9 cellular contexts compared by ENCODE assay signal in genomic region chr4:154744341-154744948, GRCh38. TPM values are rescaled to one million over a fixed set of nuclear protein-coding genes. Genes with fewer than 3 reads are reported as not detected.
A peak's percentile ranks its signal among the peaks of the same experiment; 100 is the strongest.
DNase-seq lines count a peak whose midpoint lies in the region; ATAC-seq and TF ChIP-seq lines count a peak whose summit lies in the region.
"Had no signal": no experiment of that assay in that cellular context is flagged by ENCODE, and none has a peak within 500 bp of the region (broad histone marks: within the 10 kb centered on the region; RNA-seq: fewer than 3 reads in every experiment).

No MANE protein-coding gene starts in this region.

- TF ChIP-seq CTCF in left ventricle myocardium inferior (IDR thresholded peaks at IDR 0.05; ENCODE audit: borderline replicate concordance) (no peak), upper lobe of right lung (IDR thresholded peaks at IDR 0.05) (no peak), HFFc6 (IDR thresholded peaks at IDR 0.05) (no peak)

- ATAC-seq in left ventricle myocardium superior = no peak
- ATAC-seq in naive thymus-derived CD4-positive, alpha-beta T cell = no peak
- no peak for ATAC-seq in upper lobe of right lung

- no peaks in the 10 kb centered on the region for H3K9me3 Mint-ChIP-seq in dendritic cell treated with granulocyte-macrophage colony-stimulating factor and Interleukin-4, amounts not matched to agents 40 ng/mL and 50 ng/mL, for 4 days
- H3K9me3 Mint-ChIP-seq in naive thymus-derived CD4-positive, alpha-beta T cell = peaks cover 0 to 4% (median 0%) of the 10 kb centered on the region in 11 donors
- H3K9me3 Mint-ChIP-seq in HFFc6 = peaks cover 4% of the 10 kb centered on the region; the same call in 1 of the 2 replicates

- POLR2A ChIA-PET in naive thymus-derived CD4-positive, alpha-beta T cell (lab: Charles Lee) = no interaction called here

- peaks cover 29% of the 10 kb centered on the region for H3K4me1 ChIP-seq in left ventricle myocardium inferior
- H3K4me1 ChIP-seq in naive thymus-derived CD4-positive, alpha-beta T cell (ENCODE audit: control insufficient read depth in 2 of 2, insufficient read depth in 2 of 2, low read length in 2 of 2) = no peaks in the 10 kb centered on the region
- peaks cover 26% of the 10 kb centered on the region for H3K4me1 ChIP-seq in upper lobe of right lung

- H3K27ac ChIP-seq in left ventricle myocardium inferior (replicated peaks) = no peak overlapping the region
- H3K27ac ChIP-seq in naive thymus-derived CD4-positive, alpha-beta T cell (ENCODE audit: low read depth, low read length) = no peak overlapping the region
- H3K27ac ChIP-seq in upper lobe of right lung = no peak overlapping the region
- H3K27ac ChIP-seq: HL-60 had no signal

- H3K27me3 Mint-ChIP-seq in dendritic cell treated with granulocyte-macrophage colony-stimulating factor and Interleukin-4, amounts not matched to agents 40 ng/mL and 50 ng/mL, for 4 days = peaks cover 67% of the 10 kb centered on the region
- peaks cover 74 to 90% (median 80%) of the 10 kb centered on the region in 5 donors for H3K27me3 Mint-ChIP-seq in naive thymus-derived CD4-positive, alpha-beta T cell
- peaks cover 19% of the 10 kb centered on the region for H3K27me3 Mint-ChIP-seq in HFFc6 (ENCODE audit: insufficient read depth)

- no peaks in the 10 kb centered on the region for H3K36me3 ChIP-seq in left ventricle myocardium inferior
- no peaks in the 10 kb centered on the region for H3K36me3 ChIP-seq in naive thymus-derived CD4-positive, alpha-beta T cell (ENCODE audit: control insufficient read depth in 2 of 3, insufficient read depth in 3 of 3, low read length in 3 of 3)
- H3K36me3 ChIP-seq in upper lobe of right lung = no peaks in the 10 kb centered on the region

- CTCF ChIA-PET in naive thymus-derived CD4-positive, alpha-beta T cell (lab: Charles Lee) = interaction anchor here (0.6 kb wide), 1 partner anchor 511 kb away, joined by 3 read pairs; no protein-coding TSS in a partner anchor

- no peaks in the 10 kb centered on the region for H3K36me3 Mint-ChIP-seq in dendritic cell treated with granulocyte-macrophage colony-stimulating factor and Interleukin-4, amounts not matched to agents 40 ng/mL and 50 ng/mL, for 4 days (ENCODE audit: low read depth)
- no peaks in the 10 kb centered on the region for H3K36me3 Mint-ChIP-seq in naive thymus-derived CD4-positive, alpha-beta T cell
- no peaks in the 10 kb centered on the region for H3K36me3 Mint-ChIP-seq in HFFc6 (ENCODE audit: low read depth)

- H3K9me3 ChIP-seq in left ventricle myocardium inferior (replicated peaks) (no peaks in the 10 kb centered on the region), upper lobe of right lung (no peaks in the 10 kb centered on the region)
- H3K9me3 ChIP-seq in naive thymus-derived CD4-positive, alpha-beta T cell (ENCODE audit: control insufficient read depth in 2 of 3, low read length in 3 of 3) = no peaks in the 10 kb centered on the region

- intact Hi-C loops in left ventricle myocardium inferior (cut with micrococcal nuclease) = no loop called here
- intact Hi-C loops in left ventricle myocardium superior (cut with micrococcal nuclease) = no loop called here
- intact Hi-C loops in dendritic cell treated with granulocyte-macrophage colony-stimulating factor and Interleukin-4, amounts not matched to agents 40 ng/mL and 50 ng/mL, for 4 days (cut with micrococcal nuclease) = no loop called here
- intact Hi-C loops in naive thymus-derived CD4-positive, alpha-beta T cell (cut with micrococcal nuclease) = loop anchor here in 1 of 2 donors (5.0 to 10.0 kb wide), 3 partner anchors 190 to 920 kb away; partner anchors contain the start of genes DCHS2, GUCY1A1 and PLRG1
- intact Hi-C loops in upper lobe of right lung (cut with DNase I) = no loop called here

- DNase-seq in left ventricle myocardium inferior (no peak), left ventricle myocardium superior (no peak), upper lobe of right lung (no peak), HFFc6 (no peak), T1000 (lab: John Stamatoyannopoulos, UW) (no peak), NCI-H187 treated with DMSO at 0.1 percent for 48 hours (lab: John Stamatoyannopoulos, UW) (no peak)
- DNase-seq in naive thymus-derived CD4-positive, alpha-beta T cell = no peak

- peak overlapping the region; percentile 83 for H3K4me3 Mint-ChIP-seq in dendritic cell treated with granulocyte-macrophage colony-stimulating factor and Interleukin-4, amounts not matched to agents 40 ng/mL and 50 ng/mL, for 4 days
- peak overlapping the region; percentile 82 to 92 (median 88) for H3K4me3 Mint-ChIP-seq in naive thymus-derived CD4-positive, alpha-beta T cell
- H3K4me3 Mint-ChIP-seq in HFFc6 = no peak overlapping the region

- H3K27me3 ChIP-seq in left ventricle myocardium inferior (ENCODE audit: low read depth) (peaks cover 97% of the 10 kb centered on the region), upper lobe of right lung (peaks cover 61% of the 10 kb centered on the region)
- H3K27me3 ChIP-seq in naive thymus-derived CD4-positive, alpha-beta T cell (ENCODE audit: control insufficient read depth in 2 of 2, insufficient read depth in 2 of 2, low read length in 2 of 2) = peaks cover 0 to 9% of the 10 kb centered on the region in 2 donors

- H3K27ac Mint-ChIP-seq in dendritic cell treated with granulocyte-macrophage colony-stimulating factor and Interleukin-4, amounts not matched to agents 40 ng/mL and 50 ng/mL, for 4 days = no peak overlapping the region
- peak overlapping the region in 1 of 9 donors; percentile 29 for H3K27ac Mint-ChIP-seq in naive thymus-derived CD4-positive, alpha-beta T cell
- H3K27ac Mint-ChIP-seq in HFFc6 = no peak overlapping the region

- H3K4me3 ChIP-seq in left ventricle myocardium inferior (peak overlapping the region; percentile 59), upper lobe of right lung (peak overlapping the region; percentile 48)
- H3K4me3 ChIP-seq in naive thymus-derived CD4-positive, alpha-beta T cell (ENCODE audit: low read length) = peak overlapping the region; percentile 30

- peaks cover 25% of the 10 kb centered on the region for H3K4me1 Mint-ChIP-seq in dendritic cell treated with granulocyte-macrophage colony-stimulating factor and Interleukin-4, amounts not matched to agents 40 ng/mL and 50 ng/mL, for 4 days (ENCODE audit: low read depth)
- peaks cover 11 to 38% (median 21%) of the 10 kb centered on the region in 7 donors for H3K4me1 Mint-ChIP-seq in naive thymus-derived CD4-positive, alpha-beta T cell
- no peaks in the 10 kb centered on the region for H3K4me1 Mint-ChIP-seq in HFFc6 (ENCODE audit: low read depth)

RNA-seq across cellular contexts. Expression of gene LRAT, which starts 0.6 kb away (rescaled TPM):
- not detected for total RNA-seq in left ventricle myocardium inferior
- total RNA-seq in left ventricle myocardium superior = 0.27 TPM
- not detected for total RNA-seq in naive thymus-derived CD4-positive, alpha-beta T cell
- not detected for polyA plus RNA-seq in naive thymus-derived CD4-positive, alpha-beta T cell
- total RNA-seq in upper lobe of right lung = 1.1 TPM
- not detected for total RNA-seq in HFFc6 (2021; fragmentation: NEBNext Ultra II Directional; extraction: Animal tissue kit (Norgen Biotek cat#: 25700))

RNA-seq across cellular contexts. Expression of gene RBM46, which starts 36.6 kb away (rescaled TPM):
- total RNA-seq in left ventricle myocardium inferior (not detected), left ventricle myocardium superior (not detected), upper lobe of right lung (not detected)
- total RNA-seq in naive thymus-derived CD4-positive, alpha-beta T cell = not detected
- not detected for polyA plus RNA-seq in naive thymus-derived CD4-positive, alpha-beta T cell
- not detected for total RNA-seq in HFFc6 (2021; fragmentation: NEBNext Ultra II Directional; extraction: Animal tissue kit (Norgen Biotek cat#: 25700))
